ENCODE assay signal across 9 cellular contexts in genomic region chr12:57366315-57366714, GRCh38.
"Had no signal": no experiment of that assay in that cellular context is flagged by ENCODE, and none has a peak within 500 bp of the region (broad histone marks: within the 10 kb centered on the region; RNA-seq: fewer than 3 reads in every experiment).

No MANE protein-coding gene starts in this region.

- H3K4me1 ChIP-seq: HAP-1 had no signal

- DNase-seq: GM23248, GOT3, H7, H9, HCEC 1CT, HFFc6 had no signal

- H3K4me3 Mint-ChIP-seq: GM23338, H9, HFFc6 had no signal

- H3K36me3 ChIP-seq: HAP-1 had no signal

- H3K27ac Mint-ChIP-seq: GM23338, H9, HFFc6 had no signal

- H3K4me1 Mint-ChIP-seq: GM23338 had no signal

- H3K27ac ChIP-seq: GM23248 had no signal

- H3K4me3 ChIP-seq: GM23248, GM23338, HAP-1 had no signal

- ATAC-seq: GM23338, HCT116 had no signal
